ENCODE assay signal across 8 cellular contexts in genomic region chr18:58653144-58653722, GRCh38. TPM values are rescaled to one million over a fixed set of nuclear protein-coding genes. Genes with fewer than 3 reads are reported as not detected.
DNase-seq lines count a peak whose midpoint lies in the region; ATAC-seq, FAIRE-seq and TF ChIP-seq lines count a peak whose summit lies in the region.
"Not testable (repeated sequence)": the region's sequence is repeated elsewhere in the genome, so short reads cannot be mapped to it uniquely, and the experiment has no call there.
"Had no signal": no experiment of that assay in that cellular context is flagged by ENCODE, and none has a peak within 500 bp of the region (broad histone marks: within the 10 kb centered on the region; RNA-seq: fewer than 3 reads in every experiment).

No MANE protein-coding gene starts in this region.

- FAIRE-seq in GM19239 (lab: Jason Lieb, UNC), result peak; percentile 58

- peaks cover 0 to 13% (median 7%) of the 10 kb centered on the region in 8 donors for H3K9me3 Mint-ChIP-seq in CD4-positive, alpha-beta memory T cell
- peaks cover 12% of the 10 kb centered on the region for H3K9me3 Mint-ChIP-seq in activated CD8-positive, alpha-beta T cell treated with anti-CD3 and anti-CD28 coated beads for 36 hours
- peaks cover 24% of the 10 kb centered on the region for H3K9me3 Mint-ChIP-seq in activated naive CD8-positive, alpha-beta T cell treated with anti-CD3 and anti-CD28 coated beads for 36 hours
- H3K9me3 Mint-ChIP-seq in central memory CD8-positive, alpha-beta T cell, result not testable (repeated sequence)
- H3K9me3 Mint-ChIP-seq in stimulated activated naive CD8-positive, alpha-beta T cell treated with anti-CD3 and anti-CD28 coated beads, Interleukin-15, Interleukin-2, amounts not matched to agents 100 ng/mL and 50 ng/mL, for 24 hours, result peaks cover 21% of the 10 kb centered on the region

- H3K27me3 Mint-ChIP-seq in CD4-positive, alpha-beta memory T cell; activated CD8-positive, alpha-beta T cell treated with anti-CD3 and anti-CD28 coated beads for 36 hours; activated naive CD8-positive, alpha-beta T cell treated with anti-CD3 and anti-CD28 coated beads for 36 hours; central memory CD8-positive, alpha-beta T cell; stimulated activated naive CD8-positive, alpha-beta T cell treated with anti-CD3 and anti-CD28 coated beads, Interleukin-15, Interleukin-2, amounts not matched to agents 100 ng/mL and 50 ng/mL, for 24 hours: not testable (repeated sequence)

- peak overlapping the region in 6 of 7 donors; percentile 2 to 91 (median 56) for H3K27ac Mint-ChIP-seq in CD4-positive, alpha-beta memory T cell
- H3K27ac Mint-ChIP-seq in activated CD8-positive, alpha-beta T cell treated with anti-CD3 and anti-CD28 coated beads for 36 hours, result peak overlapping the region; percentile 37
- peak overlapping the region; percentile 52 for H3K27ac Mint-ChIP-seq in activated naive CD8-positive, alpha-beta T cell treated with anti-CD3 and anti-CD28 coated beads for 36 hours
- peak overlapping the region; percentile 56 for H3K27ac Mint-ChIP-seq in central memory CD8-positive, alpha-beta T cell (ENCODE audit: low read depth)
- H3K27ac Mint-ChIP-seq in stimulated activated naive CD8-positive, alpha-beta T cell treated with anti-CD3 and anti-CD28 coated beads, Interleukin-15, Interleukin-2, amounts not matched to agents 100 ng/mL and 50 ng/mL, for 24 hours, result peak overlapping the region; percentile 41

- peak overlapping the region in 6 of 8 donors; percentile 6 to 59 (median 22) for H3K4me3 Mint-ChIP-seq in CD4-positive, alpha-beta memory T cell
- not testable (repeated sequence) for H3K4me3 Mint-ChIP-seq in activated CD8-positive, alpha-beta T cell treated with anti-CD3 and anti-CD28 coated beads for 36 hours; activated naive CD8-positive, alpha-beta T cell treated with anti-CD3 and anti-CD28 coated beads for 36 hours; central memory CD8-positive, alpha-beta T cell; stimulated activated naive CD8-positive, alpha-beta T cell treated with anti-CD3 and anti-CD28 coated beads, Interleukin-15, Interleukin-2, amounts not matched to agents 100 ng/mL and 50 ng/mL, for 24 hours

- H3K4me1 ChIP-seq in CD4-positive, alpha-beta memory T cell (ENCODE audit: insufficient read depth, low read length), result peaks cover 78% of the 10 kb centered on the region

- POLR2A ChIA-PET in CD4-positive, alpha-beta memory T cell (lab: Charles Lee; ENCODE audit: partially characterized antibody), result not testable (repeated sequence)
- POLR2A ChIA-PET in activated CD8-positive, alpha-beta T cell treated with anti-CD3 and anti-CD28 coated beads for 36 hours (lab: Charles Lee), result interaction anchor here (2.0 kb wide), 1 partner anchor 18 kb away, joined by 6 read pairs; the partner anchor contains the start of gene MALT1

- peaks cover 63 to 92% (median 77%) of the 10 kb centered on the region in 4 donors for H3K4me1 Mint-ChIP-seq in CD4-positive, alpha-beta memory T cell
- peaks cover 58% of the 10 kb centered on the region for H3K4me1 Mint-ChIP-seq in activated CD8-positive, alpha-beta T cell treated with anti-CD3 and anti-CD28 coated beads for 36 hours (ENCODE audit: low read depth)
- H3K4me1 Mint-ChIP-seq in activated naive CD8-positive, alpha-beta T cell treated with anti-CD3 and anti-CD28 coated beads for 36 hours, result peaks cover 61% of the 10 kb centered on the region
- peaks cover 61% of the 10 kb centered on the region for H3K4me1 Mint-ChIP-seq in central memory CD8-positive, alpha-beta T cell
- peaks cover 85% of the 10 kb centered on the region for H3K4me1 Mint-ChIP-seq in stimulated activated naive CD8-positive, alpha-beta T cell treated with anti-CD3 and anti-CD28 coated beads, Interleukin-15, Interleukin-2, amounts not matched to agents 100 ng/mL and 50 ng/mL, for 24 hours (ENCODE audit: low read depth)

- ATAC-seq in activated CD8-positive, alpha-beta T cell treated with anti-CD3 and anti-CD28 coated beads for 36 hours; central memory CD8-positive, alpha-beta T cell (replicated peaks; ENCODE audit: extremely low read depth, poor library complexity, severe bottlenecking): not testable (repeated sequence)

- in situ Hi-C loops in SK-MEL-5 (cut with HindIII; ENCODE audit: low pct_unique_long_range_greater_than_20kb, low sequenced_read_pairs), result not testable (repeated sequence)

- not testable (repeated sequence) for TF ChIP-seq CTCF in activated CD8-positive, alpha-beta T cell treated with anti-CD3 and anti-CD28 coated beads for 36 hours (IDR thresholded peaks at IDR 0.05)

- intact Hi-C loops in CD4-positive, alpha-beta memory T cell (cut with micrococcal nuclease), result not testable (repeated sequence)
- intact Hi-C loops in activated CD8-positive, alpha-beta T cell treated with anti-CD3 and anti-CD28 coated beads for 36 hours (cut with micrococcal nuclease), result loop anchor here (5.0 kb wide), 1 partner anchor 36 kb away; no protein-coding TSS in a partner anchor

- not testable (repeated sequence) for H3K27ac ChIP-seq in CD4-positive, alpha-beta memory T cell (ENCODE audit: low read depth, low read length)

- not testable (repeated sequence) for H3K4me3 ChIP-seq in CD4-positive, alpha-beta memory T cell (ENCODE audit: low read length in 2 of 2)

- CTCF ChIA-PET in CD4-positive, alpha-beta memory T cell (lab: Charles Lee; ENCODE audit: partially characterized antibody), result not testable (repeated sequence)
- CTCF ChIA-PET in activated CD8-positive, alpha-beta T cell treated with anti-CD3 and anti-CD28 coated beads for 36 hours (lab: Charles Lee), result interaction anchor here (0.8 to 1.4 kb wide), 2 partner anchors 111 to 214 kb away, joined by 3 read pairs; no protein-coding TSS in a partner anchor

- H3K9me3 ChIP-seq in CD4-positive, alpha-beta memory T cell (ENCODE audit: control insufficient read depth in 1 of 2, low read length in 2 of 2), result not testable (repeated sequence)

- not testable (repeated sequence) for DNase-seq in CD4-positive, alpha-beta memory T cell; GM19239 (ENCODE audit: insufficient read length, low spot score); activated naive CD8-positive, alpha-beta T cell treated with anti-CD3 and anti-CD28 coated beads for 36 hours; central memory CD8-positive, alpha-beta T cell (ENCODE audit: low spot score in 2 of 2)
- DNase-seq in SK-MEL-5 (ENCODE audit: low read depth, low spot score), result peak; percentile 14
- peak; percentile 25 for DNase-seq in activated CD8-positive, alpha-beta T cell treated with anti-CD3 and anti-CD28 coated beads for 36 hours

- H3K36me3 Mint-ChIP-seq in CD4-positive, alpha-beta memory T cell, result peaks cover 0 to 12% of the 10 kb centered on the region in 2 donors
- not testable (repeated sequence) for H3K36me3 Mint-ChIP-seq in activated CD8-positive, alpha-beta T cell treated with anti-CD3 and anti-CD28 coated beads for 36 hours (ENCODE audit: low read depth); central memory CD8-positive, alpha-beta T cell (ENCODE audit: insufficient read depth)
- peaks cover 21% of the 10 kb centered on the region for H3K36me3 Mint-ChIP-seq in activated naive CD8-positive, alpha-beta T cell treated with anti-CD3 and anti-CD28 coated beads for 36 hours
- peaks cover 11% of the 10 kb centered on the region for H3K36me3 Mint-ChIP-seq in stimulated activated naive CD8-positive, alpha-beta T cell treated with anti-CD3 and anti-CD28 coated beads, Interleukin-15, Interleukin-2, amounts not matched to agents 100 ng/mL and 50 ng/mL, for 24 hours (ENCODE audit: low read depth)

- H3K36me3 ChIP-seq in CD4-positive, alpha-beta memory T cell (ENCODE audit: insufficient read depth, low read length), result not testable (repeated sequence)

- H3K27me3 ChIP-seq in CD4-positive, alpha-beta memory T cell (ENCODE audit: insufficient read depth, low read length), result not testable (repeated sequence)

RNA-seq across cellular contexts. Expression of gene MALT1, which starts 18.0 kb away (rescaled TPM):
- total RNA-seq in CD4-positive, alpha-beta memory T cell, result 10 to 100 TPM; 90.4 to 96.7 TPM
- polyA plus RNA-seq in CD4-positive, alpha-beta memory T cell, result 10 to 100 TPM; 60.3 to 64.4 TPM
- total RNA-seq in SK-MEL-5 (2014; rRNA removed; shearing (Covaris generic)), result 15.2 and 16.7 TPM in 2 replicates
- polyA plus RNA-seq in SK-MEL-5 (2015; cell fraction: cytosol; rRNA removed), result 5.6 and 8.5 TPM in 2 replicates
- polyA plus RNA-seq in SK-MEL-5 (2015; cell fraction: nucleus; rRNA removed), result 20.6 and 24.5 TPM in 2 replicates
- total RNA-seq in activated CD8-positive, alpha-beta T cell treated with anti-CD3 and anti-CD28 coated beads for 36 hours, result 10 to 100 TPM; 57.8 to 67.5 TPM
- 10 to 100 TPM; 46.2 to 46.5 TPM for total RNA-seq in activated naive CD8-positive, alpha-beta T cell treated with anti-CD3 and anti-CD28 coated beads for 36 hours

RNA-seq across cellular contexts. Expression of gene ALPK2, which starts 24.3 kb away (rescaled TPM):
- 1 to 10 TPM; 1.5 to 1.9 TPM for total RNA-seq in CD4-positive, alpha-beta memory T cell
- under 1 TPM in 1 of 2 donors, not detected in 1; 0.30 TPM for polyA plus RNA-seq in CD4-positive, alpha-beta memory T cell
- not detected in 2 replicates for total RNA-seq in SK-MEL-5 (2014; rRNA removed; shearing (Covaris generic))
- polyA plus RNA-seq in SK-MEL-5 (2015; cell fraction: cytosol; rRNA removed), result not detected in 2 replicates
- polyA plus RNA-seq in SK-MEL-5 (2015; cell fraction: nucleus; rRNA removed), result 0.09 TPM in 1 of 2 replicates, not detected in the other
- total RNA-seq in activated CD8-positive, alpha-beta T cell treated with anti-CD3 and anti-CD28 coated beads for 36 hours, result under 1 TPM; 0.34 to 0.59 TPM
- total RNA-seq in activated naive CD8-positive, alpha-beta T cell treated with anti-CD3 and anti-CD28 coated beads for 36 hours, result under 1 TPM; 0.62 to 0.76 TPM
- total RNA-seq: K562 had no signal
- polyA plus RNA-seq: K562 had no signal
